ENCODE assay signal across 19 cellular contexts in genomic region chr15:86316216-86316615, GRCh38.
"Had no signal": no experiment of that assay in that cellular context is flagged by ENCODE, and none has a peak within 500 bp of the region (broad histone marks: within the 10 kb centered on the region; RNA-seq: fewer than 3 reads in every experiment).

No MANE protein-coding gene starts in this region.

- DNase-seq: activated B cell treated with CpG ODN at 0.5 μM for 24 hours; activated CD4-positive, alpha-beta T cell treated with anti-CD3 and anti-CD28 coated beads for 48 hours; activated CD8-positive, alpha-beta T cell treated with anti-CD3 and anti-CD28 coated beads for 36 hours; activated naive CD8-positive, alpha-beta T cell treated with anti-CD3 and anti-CD28 coated beads for 36 hours; amygdala; body of pancreas; foreskin keratinocyte; heart left ventricle; left colon; mucosa of descending colon; naive thymus-derived CD8-positive, alpha-beta T cell; occipital lobe; right cardiac atrium; spleen; T-helper 2 cell had no signal

- H3K36me3 Mint-ChIP-seq: activated naive CD8-positive, alpha-beta T cell treated with anti-CD3 and anti-CD28 coated beads for 36 hours; naive thymus-derived CD8-positive, alpha-beta T cell had no signal

- H3K4me1 ChIP-seq: body of pancreas, spleen had no signal

- H3K27ac Mint-ChIP-seq: activated B cell treated with CpG ODN at 0.5 μM for 24 hours; activated CD8-positive, alpha-beta T cell treated with anti-CD3 and anti-CD28 coated beads for 36 hours; activated naive CD8-positive, alpha-beta T cell treated with anti-CD3 and anti-CD28 coated beads for 36 hours had no signal

- H3K4me1 Mint-ChIP-seq: activated B cell treated with CpG ODN at 0.5 μM for 24 hours had no signal

- H3K4me3 ChIP-seq: body of pancreas, coronary artery, heart left ventricle, lung, mucosa of descending colon, spleen had no signal

- H3K36me3 ChIP-seq: heart left ventricle, spleen had no signal

- H3K4me3 Mint-ChIP-seq: activated B cell treated with CpG ODN at 0.5 μM for 24 hours; activated CD8-positive, alpha-beta T cell treated with anti-CD3 and anti-CD28 coated beads for 36 hours; activated naive CD8-positive, alpha-beta T cell treated with anti-CD3 and anti-CD28 coated beads for 36 hours; central memory CD8-positive, alpha-beta T cell; naive thymus-derived CD8-positive, alpha-beta T cell had no signal

- H3K9me3 ChIP-seq: body of pancreas, mucosa of descending colon had no signal

- H3K27ac ChIP-seq: body of pancreas had no signal

- H3K27me3 Mint-ChIP-seq: activated B cell treated with CpG ODN at 0.5 μM for 24 hours had no signal

- ATAC-seq: activated CD8-positive, alpha-beta T cell treated with anti-CD3 and anti-CD28 coated beads for 36 hours; body of pancreas; left colon; mucosa of descending colon; naive thymus-derived CD8-positive, alpha-beta T cell; right cardiac atrium had no signal

- FAIRE-seq: TTC549 had no signal

- H3K27me3 ChIP-seq: body of pancreas, foreskin keratinocyte had no signal

- H3K9me3 Mint-ChIP-seq: activated CD8-positive, alpha-beta T cell treated with anti-CD3 and anti-CD28 coated beads for 36 hours; central memory CD8-positive, alpha-beta T cell had no signal
